In the genomic region with DNA sequence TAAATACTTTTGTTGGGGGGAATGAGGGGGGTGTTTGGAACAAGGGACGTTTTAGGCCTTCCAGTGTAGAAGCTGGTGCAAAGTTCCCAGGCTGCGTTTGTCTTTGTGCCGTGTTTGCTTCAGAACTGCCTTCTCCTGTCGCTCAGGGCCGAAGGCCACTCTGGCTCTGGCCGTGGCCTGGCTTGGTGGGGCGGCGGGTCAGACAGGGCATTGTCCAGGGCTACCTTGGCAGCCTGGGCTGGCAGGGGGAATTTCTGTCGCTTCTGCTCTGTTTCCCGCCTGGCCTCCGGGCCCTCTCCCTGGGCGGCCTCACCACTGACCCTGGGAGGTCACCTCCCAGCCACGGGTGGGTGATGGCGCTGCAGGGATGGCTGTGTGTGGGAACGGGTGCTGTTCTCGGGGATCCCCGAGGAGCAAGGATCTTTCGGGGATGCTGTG, we compare ENCODE assay signal across 16 cellular contexts.
"Had no signal": no experiment of that assay in that cellular context is flagged by ENCODE, and none has a peak within 500 bp of the region (broad histone marks: within the 10 kb centered on the region; RNA-seq: fewer than 3 reads in every experiment).

No MANE protein-coding gene starts in this region.

- H3K27ac ChIP-seq: breast epithelium, dorsolateral prefrontal cortex, pancreas, testis had no signal

- H3K36me3 ChIP-seq: breast epithelium, pancreas, uterus had no signal

- H3K4me1 Mint-ChIP-seq: activated naive CD8-positive, alpha-beta T cell treated with anti-CD3 and anti-CD28 coated beads for 36 hours; T-cell had no signal

- H3K36me3 Mint-ChIP-seq: activated CD4-positive, alpha-beta memory T cell treated with anti-CD3 and anti-CD28 coated beads for 36 hours; activated naive CD8-positive, alpha-beta T cell treated with anti-CD3 and anti-CD28 coated beads for 36 hours; stimulated activated naive B cell treated with anti-CD40 and anti-IgM and Interleukin-4, amounts not matched to agents 10 μg/mL and 1 μg/mL and 100 μg/mL, for 72 hours; T-cell had no signal

- H3K4me3 ChIP-seq: breast epithelium, dorsolateral prefrontal cortex, pancreas, smooth muscle cell, testis, uterus had no signal

- ATAC-seq: activated T-cell treated with anti-CD3 and anti-CD28 coated beads, Interleukin-2, amount 50 U/mL, for 4 hours; esophagus mucosa; pancreas; stimulated activated naive B cell treated with anti-CD40 and anti-IgM and Interleukin-4, amounts not matched to agents 10 μg/mL and 1 μg/mL and 100 μg/mL, for 72 hours; T-cell had no signal

- H3K9me3 Mint-ChIP-seq: activated CD4-positive, alpha-beta memory T cell treated with anti-CD3 and anti-CD28 coated beads for 36 hours; activated naive CD8-positive, alpha-beta T cell treated with anti-CD3 and anti-CD28 coated beads for 36 hours; activated T-cell treated with anti-CD3 and anti-CD28 coated beads, Interleukin-2, amount 50 U/mL, for 4 hours; stimulated activated naive B cell treated with anti-CD40 and anti-IgM and Interleukin-4, amounts not matched to agents 10 μg/mL and 1 μg/mL and 100 μg/mL, for 72 hours; T-cell had no signal

- H3K27me3 Mint-ChIP-seq: activated naive CD8-positive, alpha-beta T cell treated with anti-CD3 and anti-CD28 coated beads for 36 hours; stimulated activated naive B cell treated with anti-CD40 and anti-IgM and Interleukin-4, amounts not matched to agents 10 μg/mL and 1 μg/mL and 100 μg/mL, for 72 hours had no signal

- DNase-seq: activated CD4-positive, alpha-beta memory T cell treated with anti-CD3 and anti-CD28 coated beads for 36 hours; activated gamma-delta T cell; activated naive CD8-positive, alpha-beta T cell treated with anti-CD3 and anti-CD28 coated beads for 36 hours; activated T-cell treated with anti-CD3 and anti-CD28 coated beads, Interleukin-2, amount 50 U/mL, for 4 hours; dorsolateral prefrontal cortex; head of caudate nucleus; retina; stimulated activated naive B cell treated with anti-CD40 and anti-IgM and Interleukin-4, amounts not matched to agents 10 μg/mL and 1 μg/mL and 100 μg/mL, for 72 hours; T-cell; T1000; testis; uterus had no signal

- H3K4me2 ChIP-seq: smooth muscle cell had no signal

- H3K9me3 ChIP-seq: breast epithelium, pancreas, testis, uterus had no signal

- H3K27me3 ChIP-seq: testis, uterus had no signal

- H3K4me3 Mint-ChIP-seq: activated CD4-positive, alpha-beta memory T cell treated with anti-CD3 and anti-CD28 coated beads for 36 hours; activated naive CD8-positive, alpha-beta T cell treated with anti-CD3 and anti-CD28 coated beads for 36 hours; activated T-cell treated with anti-CD3 and anti-CD28 coated beads, Interleukin-2, amount 50 U/mL, for 4 hours; stimulated activated naive B cell treated with anti-CD40 and anti-IgM and Interleukin-4, amounts not matched to agents 10 μg/mL and 1 μg/mL and 100 μg/mL, for 72 hours; T-cell had no signal

- H3K4me1 ChIP-seq: breast epithelium, pancreas, testis, uterus had no signal

- H3K27ac Mint-ChIP-seq: activated CD4-positive, alpha-beta memory T cell treated with anti-CD3 and anti-CD28 coated beads for 36 hours; activated naive CD8-positive, alpha-beta T cell treated with anti-CD3 and anti-CD28 coated beads for 36 hours; stimulated activated naive B cell treated with anti-CD40 and anti-IgM and Interleukin-4, amounts not matched to agents 10 μg/mL and 1 μg/mL and 100 μg/mL, for 72 hours; T-cell had no signal
